ENCODE assay signal across 8 cellular contexts in genomic region chr17:47649153-47649971, GRCh38. TPM values are rescaled to one million over a fixed set of nuclear protein-coding genes. Genes with fewer than 3 reads are reported as not detected.
DNase-seq lines count a peak whose midpoint lies in the region; ATAC-seq and TF ChIP-seq lines count a peak whose summit lies in the region.

Gene KPNB1 (plus strand): TSS chr17:47649919. CDS start chr17:47650245, 326 bp downstream.

- peak within 1 kb of the TSS; percentile 62 for H2AFZ ChIP-seq in fibroblast of lung (ENCODE audit: low read length)

- H3K27ac ChIP-seq in RWPE2 (ENCODE audit: poor library complexity, severe bottlenecking) (peak within 1 kb of the TSS; percentile 85), fibroblast of lung (ENCODE audit: insufficient read depth, low read length) (peak within 1 kb of the TSS; percentile 81)

- H3K4me1 ChIP-seq in RWPE2 (ENCODE audit: insufficient read depth, poor library complexity, severe bottlenecking), result peaks cover 22% of the 10 kb centered on the region
- peaks cover 7% of the 10 kb centered on the region for H3K4me1 ChIP-seq in fibroblast of lung (ENCODE audit: control insufficient read depth, extremely low read depth, insufficient read depth, low read length)

- ATAC-seq in RWPE2 (ENCODE audit: low read depth), result peak; percentile 91
- peak; percentile 84 to 86 for ATAC-seq in naive thymus-derived CD8-positive, alpha-beta T cell

- H3K4me1 Mint-ChIP-seq in activated T-helper 2 cell treated with anti-CD3 and anti-CD28 coated beads, Interferon-gamma antibody, Interleukin-2, Interleukin-4, amounts not matched to agents 10 μg/mL and 5 μg/mL and 100 μg/mL, durations not matched to agents 14 hours and 24 hours and 36 hours (ENCODE audit: low read depth), result peaks cover 42% of the 10 kb centered on the region
- H3K4me1 Mint-ChIP-seq in naive thymus-derived CD8-positive, alpha-beta T cell, result peaks cover 31 to 66% (median 54%) of the 10 kb centered on the region in 4 donors

- peak; percentile 100 for DNase-seq in EH (ENCODE audit: low read depth)
- peak; percentile 100 for DNase-seq in H4 (ENCODE audit: low spot score)
- DNase-seq in LoVo (ENCODE audit: low spot score), result peak; percentile 99
- DNase-seq in RWPE2 (ENCODE audit: low spot score), result peak; percentile 100
- peak; percentile 99 for DNase-seq in activated T-helper 2 cell treated with anti-CD3 and anti-CD28 coated beads, Interferon-gamma antibody, Interleukin-2, Interleukin-4, amounts not matched to agents 10 μg/mL and 5 μg/mL and 100 μg/mL, durations not matched to agents 14 hours and 24 hours and 36 hours (ENCODE audit: low spot score)
- DNase-seq in fibroblast of lung (ENCODE audit: low read depth in 2 of 2), result peak; percentile 100
- DNase-seq in naive thymus-derived CD8-positive, alpha-beta T cell, result peak; percentile 90 to 99 (median 97)
- peak; percentile 93 to 97 (median 96) for DNase-seq in stimulated activated naive CD4-positive, alpha-beta T cell (lab: John Stamatoyannopoulos, UW)

- TF ChIP-seq CTCF in RWPE2 (IDR thresholded peaks at IDR 0.05; ENCODE audit: poor library complexity, severe bottlenecking) (no peak), fibroblast of lung (conservative IDR thresholded peaks at IDR 0.05 in 1 of 2, IDR thresholded peaks at IDR 0.05 in 1 of 2; ENCODE audit: low read depth in 1 of 2, low read length in 2 of 2) (no peak)

- H4K20me1 ChIP-seq in fibroblast of lung (ENCODE audit: control insufficient read depth, extremely low read depth, insufficient read depth, low read length), result no peaks in the 10 kb centered on the region

- H3K4me2 ChIP-seq in fibroblast of lung (ENCODE audit: extremely low read depth, insufficient read depth, low read length), result peak within 1 kb of the TSS; percentile 84

- H3K27me3 Mint-ChIP-seq in activated T-helper 2 cell treated with anti-CD3 and anti-CD28 coated beads, Interferon-gamma antibody, Interleukin-2, Interleukin-4, amounts not matched to agents 10 μg/mL and 5 μg/mL and 100 μg/mL, durations not matched to agents 14 hours and 24 hours and 36 hours (ENCODE audit: low read depth), result no peaks in the 10 kb centered on the region
- H3K27me3 Mint-ChIP-seq in naive thymus-derived CD8-positive, alpha-beta T cell, result no peaks in the 10 kb centered on the region

- H3K4me3 ChIP-seq in RWPE2 (ENCODE audit: severe bottlenecking), result peak within 1 kb of the TSS; percentile 81
- H3K4me3 ChIP-seq in fibroblast of lung (replicated peaks in 1 of 4; ENCODE audit: control extremely low read depth in 1 of 4, insufficient read depth in 1 of 4, low read depth in 3 of 4, low read length in 4 of 4), result peak within 1 kb of the TSS; percentile 63 to 91 (median 78)

- H3K9ac ChIP-seq in fibroblast of lung (ENCODE audit: insufficient read depth, low read length), result peak within 1 kb of the TSS; percentile 65

- H3K79me2 ChIP-seq in fibroblast of lung (ENCODE audit: control insufficient read depth, insufficient read depth, low read length), result peaks cover 38% of the 10 kb centered on the region

- H3K36me3 ChIP-seq in RWPE2 (ENCODE audit: low read depth) (peaks cover 38% of the 10 kb centered on the region), fibroblast of lung (ENCODE audit: control insufficient read depth, insufficient read depth, low read length) (peaks cover 2% of the 10 kb centered on the region)

- H3K9me3 Mint-ChIP-seq in activated T-helper 2 cell treated with anti-CD3 and anti-CD28 coated beads, Interferon-gamma antibody, Interleukin-2, Interleukin-4, amounts not matched to agents 10 μg/mL and 5 μg/mL and 100 μg/mL, durations not matched to agents 14 hours and 24 hours and 36 hours, result no peaks in the 10 kb centered on the region
- H3K9me3 Mint-ChIP-seq in naive thymus-derived CD8-positive, alpha-beta T cell, result peaks cover 0 to 2% (median 0%) of the 10 kb centered on the region in 9 donors

- no peaks in the 10 kb centered on the region for H3K27me3 ChIP-seq in RWPE2 (ENCODE audit: insufficient read depth, poor library complexity, severe bottlenecking)
- H3K27me3 ChIP-seq in fibroblast of lung (ENCODE audit: control insufficient read depth, insufficient read depth, low read length), result no peaks in the 10 kb centered on the region

- H3K9me3 ChIP-seq in RWPE2 (ENCODE audit: severe bottlenecking), result no peaks in the 10 kb centered on the region
- no peaks in the 10 kb centered on the region for H3K9me3 ChIP-seq in fibroblast of lung (ENCODE audit: control insufficient read depth, insufficient read depth, low read depth, low read length)

- H3K4me3 Mint-ChIP-seq in activated T-helper 2 cell treated with anti-CD3 and anti-CD28 coated beads, Interferon-gamma antibody, Interleukin-2, Interleukin-4, amounts not matched to agents 10 μg/mL and 5 μg/mL and 100 μg/mL, durations not matched to agents 14 hours and 24 hours and 36 hours (ENCODE audit: low read depth), result peak within 1 kb of the TSS; percentile 96
- peak within 1 kb of the TSS; percentile 90 to 100 (median 98) for H3K4me3 Mint-ChIP-seq in naive thymus-derived CD8-positive, alpha-beta T cell

- intact Hi-C loops in activated T-helper 2 cell treated with anti-CD3 and anti-CD28 coated beads, Interferon-gamma antibody, Interleukin-2, Interleukin-4, amounts not matched to agents 10 μg/mL and 5 μg/mL and 100 μg/mL, durations not matched to agents 14 hours and 24 hours and 36 hours (cut with micrococcal nuclease), result loop anchor here (1.0 to 2.0 kb wide), 2 partner anchors 11 to 15 kb away; no protein-coding TSS in a partner anchor

- peaks cover 48% of the 10 kb centered on the region for H3K36me3 Mint-ChIP-seq in activated T-helper 2 cell treated with anti-CD3 and anti-CD28 coated beads, Interferon-gamma antibody, Interleukin-2, Interleukin-4, amounts not matched to agents 10 μg/mL and 5 μg/mL and 100 μg/mL, durations not matched to agents 14 hours and 24 hours and 36 hours (ENCODE audit: low read depth)
- H3K36me3 Mint-ChIP-seq in naive thymus-derived CD8-positive, alpha-beta T cell, result peaks cover 0 to 32% (median 10%) of the 10 kb centered on the region in 3 donors

- POLR2A ChIA-PET in naive thymus-derived CD8-positive, alpha-beta T cell (lab: Charles Lee), result interaction anchor here (0.6 to 5.3 kb wide), 20 partner anchors 12 to 1456 kb away, joined by 3 to 88 read pairs (median 5); partner anchors contain the start of genes EFCAB13, KANSL1, LRRC46 and MRPL10

- H3K27ac Mint-ChIP-seq in activated T-helper 2 cell treated with anti-CD3 and anti-CD28 coated beads, Interferon-gamma antibody, Interleukin-2, Interleukin-4, amounts not matched to agents 10 μg/mL and 5 μg/mL and 100 μg/mL, durations not matched to agents 14 hours and 24 hours and 36 hours, result peak within 1 kb of the TSS; percentile 100
- peak within 1 kb of the TSS; percentile 91 to 99 (median 98) for H3K27ac Mint-ChIP-seq in naive thymus-derived CD8-positive, alpha-beta T cell

RNA-seq across cellular contexts. Expression of gene KPNB1, which starts in this region (rescaled TPM):
- total RNA-seq in H4 (2014; rRNA removed; shearing (Covaris generic)), result 381 and 436 TPM in 2 replicates
- total RNA-seq in activated T-helper 2 cell treated with anti-CD3 and anti-CD28 coated beads, Interferon-gamma antibody, Interleukin-2, Interleukin-4, amounts not matched to agents 10 μg/mL and 5 μg/mL and 100 μg/mL, durations not matched to agents 14 hours and 24 hours and 36 hours, result 687 and 692 TPM in 2 replicates
- 209 and 267 TPM in 2 replicates for total RNA-seq in fibroblast of lung
- polyA plus RNA-seq in fibroblast of lung, result 253 and 361 TPM in 2 replicates
- 281 and 332 TPM in 2 replicates for polyA plus RNA-seq in fibroblast of lung (2012)
- 632 and 647 TPM in 2 replicates for polyA minus RNA-seq in fibroblast of lung (ENCODE audit: low replicate concordance)
- 100 to 1,000 TPM; 217 to 252 TPM for total RNA-seq in naive thymus-derived CD8-positive, alpha-beta T cell
- polyA plus RNA-seq in naive thymus-derived CD8-positive, alpha-beta T cell, result 10 to 100 TPM; 22.8 to 32.2 (median 25.7) TPM

Comparison
In these comparisons a context has a peak if more than half of its experiments do, and no peak if none do; other contexts are left out.
1. Peak in every context shown above with its lines: DNase-seq, ATAC-seq, H3K4me3 ChIP-seq and H3K27ac ChIP-seq.